Comparison of ENCODE assay signal across 15 cellular contexts in the genomic region with DNA sequence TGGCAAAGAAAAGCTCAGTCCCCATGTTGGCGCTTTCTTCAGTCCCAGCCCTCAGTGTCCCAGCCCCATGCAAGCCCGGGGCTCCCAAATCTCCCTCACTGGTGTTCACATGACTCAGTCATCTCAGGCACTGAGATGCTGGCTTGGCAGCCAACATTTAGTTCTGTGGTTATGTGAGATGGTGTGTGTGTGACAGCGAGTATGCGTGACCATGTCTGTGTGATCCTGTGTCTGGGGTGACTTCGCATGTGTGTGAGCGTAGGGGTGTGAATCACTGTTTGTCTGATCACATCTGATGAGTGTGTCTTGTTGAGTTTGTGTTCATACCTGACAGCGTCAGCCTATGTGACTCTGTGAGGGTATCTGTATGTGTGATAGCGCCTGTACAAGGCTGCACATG. TPM values are rescaled to one million over a fixed set of nuclear protein-coding genes. Genes with fewer than 3 reads are reported as not detected.
A peak's percentile ranks its signal among the peaks of the same experiment; 100 is the strongest.
DNase-seq lines count a peak whose midpoint lies in the region; ATAC-seq, FAIRE-seq and TF ChIP-seq lines count a peak whose summit lies in the region.
"Had no signal": no experiment of that assay in that cellular context is flagged by ENCODE, and none has a peak within 500 bp of the region (broad histone marks: within the 10 kb centered on the region; RNA-seq: fewer than 3 reads in every experiment).

No MANE protein-coding gene starts in this region.

- no peak overlapping the region for H3K4me3 ChIP-seq in AG04450 (ENCODE audit: low read depth, low read length)
- no peak overlapping the region for H3K4me3 ChIP-seq in HEK293 (ENCODE audit: low read depth, low read length)
- H3K4me3 ChIP-seq in astrocyte (ENCODE audit: insufficient read depth, low read depth, low read length) = no peak overlapping the region
- H3K4me3 ChIP-seq in mesenchymal stem cell (ENCODE audit: insufficient read depth in 1 of 2, low read depth in 1 of 2, low read length in 2 of 2) = no peak overlapping the region
- H3K4me3 ChIP-seq: heart left ventricle had no signal

- H3K27me3 ChIP-seq in AG04450 (ENCODE audit: control insufficient read depth, insufficient read depth, low read length) (no peaks in the 10 kb centered on the region), astrocyte (ENCODE audit: insufficient read depth, low read length) (no peaks in the 10 kb centered on the region), mesenchymal stem cell (ENCODE audit: control insufficient read depth in 1 of 2, insufficient read depth in 1 of 2, low read length in 2 of 2) (no peaks in the 10 kb centered on the region)

- H3K79me2 ChIP-seq in astrocyte (ENCODE audit: insufficient read depth, low read length) = peaks cover 84% of the 10 kb centered on the region

- H3K4me3 Mint-ChIP-seq in astrocyte (ENCODE audit: unreplicated experiment) (peak overlapping the region; percentile 36), glutamatergic neuron (ENCODE audit: unreplicated experiment) (no peak overlapping the region)

- H3K4me1 Mint-ChIP-seq in astrocyte (ENCODE audit: low read depth, unreplicated experiment) (peaks cover 73% of the 10 kb centered on the region), glutamatergic neuron (ENCODE audit: low read depth, unreplicated experiment) (peaks cover 6% of the 10 kb centered on the region)

- H3K18ac ChIP-seq in mesenchymal stem cell (ENCODE audit: low read depth in 1 of 2, low read length in 2 of 2) = peak overlapping the region; percentile 75 to 98

- peak overlapping the region; percentile 60 to 96 for H3K4ac ChIP-seq in mesenchymal stem cell (ENCODE audit: low read depth in 1 of 2, low read length in 2 of 2)

- H2BK5ac ChIP-seq in mesenchymal stem cell (ENCODE audit: low read depth, low read length, poor library complexity, severe bottlenecking) = no peak overlapping the region

- H2AFZ ChIP-seq in astrocyte (ENCODE audit: low read depth, low read length) (no peak overlapping the region), mesenchymal stem cell (ENCODE audit: low read depth, low read length) (no peak overlapping the region)

- WGBS in mesenchymal stem cell = 55% methylated on average over 8 of the region's 8 CpGs

- H2AK5ac ChIP-seq in mesenchymal stem cell (ENCODE audit: low read length, severe bottlenecking) = peak overlapping the region; percentile 94

- H4K91ac ChIP-seq in mesenchymal stem cell (ENCODE audit: low read length) = peak overlapping the region; percentile 93

- no peaks in the 10 kb centered on the region for H3K9me3 ChIP-seq in AG04450 (ENCODE audit: control insufficient read depth, insufficient read depth, low read length)
- H3K9me3 ChIP-seq in HEK293 (ENCODE audit: control insufficient read depth, insufficient read depth, low read depth, low read length) = no peaks in the 10 kb centered on the region
- no peaks in the 10 kb centered on the region for H3K9me3 ChIP-seq in astrocyte (ENCODE audit: insufficient read depth, low read depth, low read length)
- H3K9me3 ChIP-seq in mesenchymal stem cell (ENCODE audit: control insufficient read depth, low read length) = no peaks in the 10 kb centered on the region
- H3K9me3 ChIP-seq: heart left ventricle had no signal

- peak overlapping the region in 1 of 2 experiments; percentile 3 for H3K14ac ChIP-seq in mesenchymal stem cell (ENCODE audit: low read length in 2 of 2)

- ATAC-seq in left ventricle myocardium superior = no peak
- ATAC-seq: heart left ventricle had no signal

- H3K4me1 ChIP-seq in HEK293 (ENCODE audit: control insufficient read depth, insufficient read depth, low read length) = peaks cover 8% of the 10 kb centered on the region; the same call in 1 of the 2 replicates
- H3K4me1 ChIP-seq in astrocyte (ENCODE audit: insufficient read depth, low read length) = peaks cover 82% of the 10 kb centered on the region
- peaks cover 61% of the 10 kb centered on the region for H3K4me1 ChIP-seq in mesenchymal stem cell (ENCODE audit: control insufficient read depth, insufficient read depth, low read depth, low read length)

- peak overlapping the region; percentile 86 for H3K9ac ChIP-seq in astrocyte (ENCODE audit: low read length)
- H3K9ac ChIP-seq in mesenchymal stem cell (ENCODE audit: low read length) = peak overlapping the region; percentile 87

- H3K27ac ChIP-seq in AG04450 (ENCODE audit: low read depth, low read length) (peak overlapping the region; percentile 88), HEK293 (ENCODE audit: extremely low read depth, low read depth, low read length) (no peak overlapping the region), astrocyte (ENCODE audit: low read depth, low read length) (peak overlapping the region; percentile 100), mesenchymal stem cell (ENCODE audit: low read length, poor library complexity, severe bottlenecking) (peak overlapping the region; percentile 98)

- CTCF ChIA-PET in AG04450 (lab: Charles Lee) = interaction anchor here (1.3 kb wide), 1 partner anchor 21 kb away, joined by 4 read pairs; no protein-coding TSS in a partner anchor
- CTCF ChIA-PET in HEK293 (lab: Yijun Ruan, JAX) = interaction anchor here (1.2 kb wide), 1 partner anchor 15 kb away, joined by 4 read pairs; no protein-coding TSS in a partner anchor

- H3K27ac Mint-ChIP-seq in astrocyte (ENCODE audit: unreplicated experiment) (peak overlapping the region; percentile 98), glutamatergic neuron (ENCODE audit: unreplicated experiment) (no peak overlapping the region)
- H3K27ac Mint-ChIP-seq: CD4-positive, alpha-beta memory T cell had no signal

- H3K4me2 ChIP-seq in astrocyte (ENCODE audit: low read length) (peak overlapping the region; percentile 87), mesenchymal stem cell (ENCODE audit: low read length, poor library complexity, severe bottlenecking) (no peak overlapping the region)

- H2BK15ac ChIP-seq in mesenchymal stem cell (ENCODE audit: low read depth, poor library complexity, severe bottlenecking) = peak overlapping the region; percentile 85

- H3K23ac ChIP-seq in mesenchymal stem cell (ENCODE audit: low read length in 2 of 2) = no peak overlapping the region

- peak overlapping the region; percentile 86 for H4K8ac ChIP-seq in mesenchymal stem cell (ENCODE audit: low read length)

- H4K20me1 ChIP-seq in astrocyte (ENCODE audit: insufficient read depth, low read length) = peaks cover 19% of the 10 kb centered on the region

- POLR2A ChIA-PET in AG04450 (lab: Yijun Ruan, JAX) = no interaction called here
- POLR2A ChIA-PET in HEK293 (lab: Yijun Ruan, JAX) = interaction anchor here (0.5 kb wide), 1 partner anchor 259 kb away, joined by 6 read pairs; no protein-coding TSS in a partner anchor

- DNase-seq in AG04450 (ENCODE audit: low read depth, low spot score) (no peak), astrocyte (ENCODE audit: low read depth) (peak; percentile 99), mesenchymal stem cell (peak; percentile 95), glutamatergic neuron (no peak), GM19238 (ENCODE audit: insufficient read length, low spot score) (no peak), cerebellar nuclear complex (lab: John Stamatoyannopoulos, UW) (no peak), left ventricle myocardium superior (no peak)
- DNase-seq: CD4-positive, alpha-beta memory T cell; central memory CD4-positive, alpha-beta T cell; MM.1S; NCI-H524; stimulated activated naive CD4-positive, alpha-beta T cell had no signal

- H3K36me3 Mint-ChIP-seq in astrocyte (ENCODE audit: low read depth, unreplicated experiment) = peaks cover 16% of the 10 kb centered on the region
- no peaks in the 10 kb centered on the region for H3K36me3 Mint-ChIP-seq in glutamatergic neuron (ENCODE audit: unreplicated experiment)
- H3K36me3 Mint-ChIP-seq: CD4-positive, alpha-beta memory T cell had no signal

- peak; percentile 74 for FAIRE-seq in astrocyte (lab: Jason Lieb, UNC)

- TF ChIP-seq CTCF in AG04450 (IDR thresholded peaks at IDR 0.05; ENCODE audit: low read depth, low read length) (no peak), HEK293 (tag by site-specific recombination; IDR thresholded peaks at IDR 0.05) (no peak), astrocyte (IDR thresholded peaks at IDR 0.05; ENCODE audit: insufficient read depth, low read depth, low read length) (no peak), glutamatergic neuron (IDR thresholded peaks at IDR 0.05; ENCODE audit: partially characterized antibody, unreplicated experiment) (no peak)

- peaks cover 1% of the 10 kb centered on the region for H3K79me1 ChIP-seq in mesenchymal stem cell (replicated peaks; ENCODE audit: low read length, poor library complexity, severe bottlenecking)

- H3K27me3 Mint-ChIP-seq in astrocyte (ENCODE audit: low read depth, unreplicated experiment) (no peaks in the 10 kb centered on the region), glutamatergic neuron (ENCODE audit: unreplicated experiment) (peaks cover 4% of the 10 kb centered on the region)

- H3K36me3 ChIP-seq in HEK293 (ENCODE audit: control insufficient read depth in 2 of 2, insufficient read depth in 1 of 2, low read length in 2 of 2) (no peaks in the 10 kb centered on the region), astrocyte (ENCODE audit: insufficient read depth, low read length) (no peaks in the 10 kb centered on the region), mesenchymal stem cell (ENCODE audit: control insufficient read depth in 1 of 2, insufficient read depth in 2 of 2, low read depth in 1 of 2, low read length in 2 of 2) (peaks cover 0 to 7% of the 10 kb centered on the region in 2 experiments)
- H3K36me3 ChIP-seq: heart left ventricle had no signal

- H3K9me3 Mint-ChIP-seq in astrocyte (ENCODE audit: unreplicated experiment) = no peaks in the 10 kb centered on the region
- H3K9me3 Mint-ChIP-seq in glutamatergic neuron (ENCODE audit: unreplicated experiment) = peaks cover 2% of the 10 kb centered on the region
- H3K9me3 Mint-ChIP-seq: CD4-positive, alpha-beta memory T cell had no signal

- intact Hi-C loops in left ventricle myocardium superior (cut with micrococcal nuclease) = no loop called here

- H2BK120ac ChIP-seq in mesenchymal stem cell (ENCODE audit: low read depth, low read length) = peak overlapping the region; percentile 43

- peak overlapping the region; percentile 9 to 98 for H2BK12ac ChIP-seq in mesenchymal stem cell (ENCODE audit: low read length in 2 of 2)

TF ChIP-seq in HEK293, 187 proteins besides CTCF, POLR2A, EP300 and RAD21 (continues in another document):
- peak; percentile 76 for TF ChIP-seq ZNF664 (tag by site-specific recombination; IDR thresholded peaks at IDR 0.05)

RNA-seq across cellular contexts. Expression of a gene that starts 16.2 kb away (rescaled TPM):
- 24.2 and 33.2 TPM in 2 replicates for polyA plus RNA-seq in AG04450 (2011; rRNA removed)
- 57.6 and 90.1 TPM in 2 replicates for polyA minus RNA-seq in AG04450 (2011; rRNA and poly(A)+ RNA removed)
- 324 and 399 TPM in 2 replicates for total RNA-seq in astrocyte
- polyA plus RNA-seq in mesenchymal stem cell (2013, experiment 1 of 2) = 223 TPM
- polyA plus RNA-seq in mesenchymal stem cell (2013, experiment 2 of 2) = 217 TPM
- 6.1 TPM for total RNA-seq in glutamatergic neuron (ENCODE audit: unreplicated experiment)
- 56.0 TPM for total RNA-seq in left ventricle myocardium superior
- total RNA-seq: CD4-positive, alpha-beta memory T cell; T-helper 1 cell treated with Interleukin-12 subunit alpha and Interleukin-12 subunit beta and Interleukin-4 antibody, amounts not matched to agents 30 ng/mL and 1 ng/mL, for 36 hours had no signal
- polyA plus RNA-seq: CD4-positive, alpha-beta memory T cell had no signal

RNA-seq across cellular contexts. Expression of a gene that starts 53.6 kb away (rescaled TPM):
- 15.8 and 23.2 TPM in 2 replicates for polyA plus RNA-seq in AG04450 (2011; rRNA removed)
- polyA minus RNA-seq in AG04450 (2011; rRNA and poly(A)+ RNA removed) = 28.1 and 32.6 TPM in 2 replicates
- 53.8 and 59.3 TPM in 2 replicates for total RNA-seq in astrocyte
- polyA plus RNA-seq in mesenchymal stem cell (2013, experiment 1 of 2) = 40.1 TPM
- 38.8 TPM for polyA plus RNA-seq in mesenchymal stem cell (2013, experiment 2 of 2)
- 60.9 TPM for total RNA-seq in glutamatergic neuron (ENCODE audit: unreplicated experiment)
- 71.7 TPM for total RNA-seq in left ventricle myocardium superior

Comparison
In these comparisons a context has a peak if more than half of its experiments do, and no peak if none do; other contexts are left out.
1. DNase-seq: peak in astrocyte (single experiment) and mesenchymal stem cell (single experiment); none in AG04450 (single experiment), glutamatergic neuron (single experiment), GM19238 (single experiment), cerebellar nuclear complex (0 of 2) and left ventricle myocardium superior (single experiment).